ENCODE assay signal across 8 cellular contexts in the genomic region with DNA sequence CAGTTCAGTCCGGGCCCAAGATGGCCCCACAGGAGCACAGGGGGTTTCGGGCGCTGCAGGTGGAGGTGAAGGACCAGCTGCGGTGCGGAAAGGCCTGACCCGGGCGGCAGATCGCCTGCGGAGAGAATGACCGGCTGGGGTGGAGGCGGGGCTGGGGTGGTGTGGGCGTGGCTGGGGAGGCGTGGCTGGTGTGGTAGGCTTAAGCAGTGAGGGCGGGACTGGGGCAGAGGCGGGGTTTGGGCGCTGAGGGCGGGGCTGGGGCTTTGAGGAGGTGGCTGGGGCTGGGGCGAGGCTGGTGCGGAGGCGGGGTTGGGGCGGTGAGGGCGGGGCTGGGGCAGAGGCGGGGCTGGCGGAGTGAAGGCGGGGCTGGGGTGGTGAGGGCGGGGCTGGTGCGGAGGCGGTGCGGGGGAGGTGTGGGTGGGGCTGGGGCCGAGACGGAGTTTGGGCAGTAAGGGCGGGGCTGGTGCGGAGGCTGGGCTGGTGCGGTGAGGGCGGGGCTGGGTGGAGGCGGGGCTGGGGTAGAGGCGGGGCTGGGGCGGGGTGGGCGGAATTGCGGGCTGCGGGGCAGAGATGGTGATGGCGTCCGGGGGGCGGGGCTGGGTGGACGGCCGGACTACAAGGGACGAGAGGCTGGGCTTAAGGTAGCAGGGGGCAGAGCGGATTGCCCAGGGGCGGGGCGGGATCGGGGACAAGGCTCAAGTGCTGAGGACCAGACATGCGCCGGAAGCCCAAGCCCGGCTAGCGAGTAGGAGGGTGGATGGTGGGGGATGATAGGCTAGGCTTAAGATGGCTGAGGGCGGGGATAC. TPM values are rescaled to one million over a fixed set of nuclear protein-coding genes. Genes with fewer than 3 reads are reported as not detected.
DNase-seq lines count a peak whose midpoint lies in the region; ATAC-seq, FAIRE-seq and TF ChIP-seq lines count a peak whose summit lies in the region.

No MANE protein-coding gene starts in this region.

- peak; percentile 46 for FAIRE-seq in keratinocyte (lab: Jason Lieb, UNC)

- no peak for TF ChIP-seq CTCF in A673 (conservative IDR thresholded peaks at IDR 0.05; ENCODE audit: low read depth, low read length)
- TF ChIP-seq CTCF in keratinocyte (optimal IDR thresholded peaks at IDR 0.05 in 1 of 3, IDR thresholded peaks at IDR 0.05 in 1 of 3, conservative IDR thresholded peaks at IDR 0.05 in 1 of 3; ENCODE audit: extremely low read depth in 1 of 3, insufficient read depth in 2 of 3, low read length in 3 of 3): no peak

- H3K4me1 Mint-ChIP-seq in central memory CD8-positive, alpha-beta T cell: peaks cover 12% of the 10 kb centered on the region

- no peaks in the 10 kb centered on the region for H3K79me2 ChIP-seq in keratinocyte (ENCODE audit: control insufficient read depth, insufficient read depth, low read length)

- no peaks in the 10 kb centered on the region for H3K9me1 ChIP-seq in keratinocyte (ENCODE audit: control insufficient read depth, extremely low read depth, insufficient read depth, low read length)

- intact Hi-C loops in A673 (cut with micrococcal nuclease; ENCODE audit: unreplicated experiment): no loop called here

- H3K27ac Mint-ChIP-seq in central memory CD8-positive, alpha-beta T cell (ENCODE audit: low read depth): peak overlapping the region; percentile 70

- peak overlapping the region; percentile 73 for H3K4me3 Mint-ChIP-seq in central memory CD8-positive, alpha-beta T cell

- H3K36me3 ChIP-seq in A673 (ENCODE audit: insufficient read depth, low read length, poor library complexity, severe bottlenecking) (no peaks in the 10 kb centered on the region), keratinocyte (ENCODE audit: control insufficient read depth in 2 of 2, extremely low read depth in 1 of 2, insufficient read depth in 2 of 2, low read length in 2 of 2) (no peaks in the 10 kb centered on the region)

- no peaks in the 10 kb centered on the region for H3K4me1 ChIP-seq in A673 (ENCODE audit: insufficient read depth, low read length, poor library complexity, severe bottlenecking)
- peaks cover 4% of the 10 kb centered on the region for H3K4me1 ChIP-seq in keratinocyte (ENCODE audit: control insufficient read depth, extremely low read depth, insufficient read depth, low read length)

- dilution Hi-C loops in keratinocyte (cut with MboI; ENCODE audit: extremely low pct_ligation_motif_present, low sequenced_read_pairs): no loop called here

- no TSS peak for BruUV-seq in A673 (replicated peaks; lab: Mats Ljungman, UMichigan)

- peak overlapping the region; percentile 42 for H3K4me3 ChIP-seq in A673 (ENCODE audit: low read depth, low read length, poor library complexity, severe bottlenecking)
- H3K4me3 ChIP-seq in keratinocyte (ENCODE audit: control insufficient read depth in 2 of 3, extremely low read depth in 1 of 3, insufficient read depth in 2 of 3, low read depth in 1 of 3, low read length in 3 of 3): peak overlapping the region; percentile 34 to 67 (median 62)

- peak overlapping the region; percentile 93 for H3K4me2 ChIP-seq in keratinocyte (ENCODE audit: control insufficient read depth, extremely low read depth, insufficient read depth, low read depth, low read length)

- ATAC-seq in GM18867 (IDR thresholded peaks at IDR 0.05; ENCODE audit: unreplicated experiment): peak; percentile 86
- ATAC-seq in HG03097 (IDR thresholded peaks at IDR 0.05; ENCODE audit: low FRiP score, unreplicated experiment): peak; percentile 60
- ATAC-seq in central memory CD8-positive, alpha-beta T cell (replicated peaks; ENCODE audit: extremely low read depth, poor library complexity, severe bottlenecking): peak; percentile 87

- H3K27ac ChIP-seq in A673 (ENCODE audit: low read depth, low read length, poor library complexity, severe bottlenecking) (no peak overlapping the region), keratinocyte (ENCODE audit: control insufficient read depth, insufficient read depth, low read length) (no peak overlapping the region)

- no peaks in the 10 kb centered on the region for H4K20me1 ChIP-seq in keratinocyte (ENCODE audit: control insufficient read depth, extremely low read depth, insufficient read depth, low read length)

- H3K27me3 Mint-ChIP-seq in central memory CD8-positive, alpha-beta T cell: no peaks in the 10 kb centered on the region

- H3K9me3 Mint-ChIP-seq in central memory CD8-positive, alpha-beta T cell: no peaks in the 10 kb centered on the region

- POLR2A ChIA-PET in A673 (lab: Charles Lee; ENCODE audit: low non-redundant PET): no interaction called here

- CTCF ChIA-PET in A673 (lab: Charles Lee): no interaction called here

- peak overlapping the region; percentile 87 for H2AFZ ChIP-seq in keratinocyte (ENCODE audit: control insufficient read depth, low read length)

- DNase-seq in A673 (ENCODE audit: low spot score) (peak; percentile 85), NCI-H2227 treated with DMSO at 0.1 percent for 48 hours (lab: John Stamatoyannopoulos, UW) (peak; percentile 96), keratinocyte (ENCODE audit: low read depth, low spot score) (peak; percentile 79)
- DNase-seq in activated CD4-positive, CD25-positive, alpha-beta regulatory T cell treated with anti-CD3 and anti-CD28 coated beads, Interleukin-2, amount 50 U/mL, for 16 hours (ENCODE audit: low read depth, low spot score): peak; percentile 82
- DNase-seq in central memory CD8-positive, alpha-beta T cell (ENCODE audit: low spot score in 2 of 2): peak; percentile 79 to 92
- peak; percentile 86 for DNase-seq in stimulated activated CD4-positive, alpha-beta T cell treated with anti-CD3 and anti-CD28 coated beads, Interleukin-12 subunit alpha, Interleukin-12 subunit beta, amount 100 ng/mL, for 4 hours

- H3K9me3 ChIP-seq in A673 (ENCODE audit: low read depth, low read length, poor library complexity, severe bottlenecking) (no peaks in the 10 kb centered on the region), keratinocyte (ENCODE audit: control insufficient read depth, low read depth, low read length) (no peaks in the 10 kb centered on the region)

- H3K36me3 Mint-ChIP-seq in central memory CD8-positive, alpha-beta T cell (ENCODE audit: insufficient read depth): peaks cover 2% of the 10 kb centered on the region

- H3K9ac ChIP-seq in keratinocyte (ENCODE audit: control insufficient read depth, extremely low read depth, insufficient read depth, low read length): peak overlapping the region; percentile 56

- H3K27me3 ChIP-seq in A673 (replicated peaks; ENCODE audit: insufficient read depth, low read depth, low read length, poor library complexity): no peaks in the 10 kb centered on the region
- H3K27me3 ChIP-seq in keratinocyte (ENCODE audit: control insufficient read depth, extremely low read depth, insufficient read depth, low read length): peaks cover 5% of the 10 kb centered on the region

RNA-seq across cellular contexts. Expression of gene GSDMA, which starts 9.9 kb away (rescaled TPM):
- total RNA-seq in A673 (2021): not detected in 2 replicates
- polyA plus RNA-seq in keratinocyte: 5.0 to 9.8 TPM (median 8.5 TPM) in 3 replicates
- polyA plus RNA-seq in keratinocyte (2011; ENCODE audit: low read depth): 82.1 TPM
- polyA plus RNA-seq in keratinocyte (2011; cell fraction: cytosol; rRNA removed): 4.2 and 4.8 TPM in 2 replicates
- 6.4 and 7.4 TPM in 2 replicates for polyA plus RNA-seq in keratinocyte (2011; cell fraction: nucleus; rRNA removed)
- polyA plus RNA-seq in keratinocyte (2012; ENCODE audit: low replicate concordance): 6.5 and 78.8 TPM in 2 replicates
- 10.6 to 15.5 TPM (median 12.3 TPM) in 3 replicates for polyA minus RNA-seq in keratinocyte
- polyA minus RNA-seq in keratinocyte (2011; cell fraction: cytosol; rRNA and poly(A)+ RNA removed): 2.9 TPM
- 4.3 and 6.3 TPM in 2 replicates for polyA minus RNA-seq in keratinocyte (2011; cell fraction: nucleus; rRNA and poly(A)+ RNA removed)

RNA-seq across cellular contexts. Expression of gene LRRC3C, which starts 25.3 kb away (rescaled TPM):
- total RNA-seq in A673 (2021): not detected in 2 replicates
- not detected in 3 replicates for polyA plus RNA-seq in keratinocyte
- not detected for polyA plus RNA-seq in keratinocyte (2011; ENCODE audit: low read depth)
- not detected in 2 replicates for polyA plus RNA-seq in keratinocyte (2011; cell fraction: cytosol; rRNA removed)
- polyA plus RNA-seq in keratinocyte (2011; cell fraction: nucleus; rRNA removed): not detected in 2 replicates
- polyA plus RNA-seq in keratinocyte (2012; ENCODE audit: low replicate concordance): not detected in 2 replicates
- polyA minus RNA-seq in keratinocyte: not detected in 3 replicates
- polyA minus RNA-seq in keratinocyte (2011; cell fraction: cytosol; rRNA and poly(A)+ RNA removed): not detected
- polyA minus RNA-seq in keratinocyte (2011; cell fraction: nucleus; rRNA and poly(A)+ RNA removed): not detected in 2 replicates

RNA-seq across cellular contexts. Expression of gene ORMDL3, which starts 25.5 kb away (rescaled TPM):
- total RNA-seq in A673 (2021): 18.0 and 20.8 TPM in 2 replicates
- 22.0 to 91.4 TPM (median 36.3 TPM) in 3 replicates for polyA plus RNA-seq in keratinocyte
- 12.5 TPM for polyA plus RNA-seq in keratinocyte (2011; ENCODE audit: low read depth)
- 46.4 and 47.5 TPM in 2 replicates for polyA plus RNA-seq in keratinocyte (2011; cell fraction: cytosol; rRNA removed)
- 88.7 and 121 TPM in 2 replicates for polyA plus RNA-seq in keratinocyte (2011; cell fraction: nucleus; rRNA removed)
- polyA plus RNA-seq in keratinocyte (2012; ENCODE audit: low replicate concordance): 28.0 and 49.1 TPM in 2 replicates
- 71.6 to 156 TPM (median 154 TPM) in 3 replicates for polyA minus RNA-seq in keratinocyte
- polyA minus RNA-seq in keratinocyte (2011; cell fraction: cytosol; rRNA and poly(A)+ RNA removed): 37.6 TPM
- 27.5 and 51.5 TPM in 2 replicates for polyA minus RNA-seq in keratinocyte (2011; cell fraction: nucleus; rRNA and poly(A)+ RNA removed)

RNA-seq across cellular contexts. Expression of gene PSMD3, which starts 27.7 kb away (rescaled TPM):
- total RNA-seq in A673 (2021): 161 and 168 TPM in 2 replicates
- polyA plus RNA-seq in keratinocyte: 97.1 to 169 TPM (median 108 TPM) in 3 replicates
- polyA plus RNA-seq in keratinocyte (2011; ENCODE audit: low read depth): 105 TPM
- polyA plus RNA-seq in keratinocyte (2011; cell fraction: cytosol; rRNA removed): 108 and 128 TPM in 2 replicates
- polyA plus RNA-seq in keratinocyte (2011; cell fraction: nucleus; rRNA removed): 162 and 174 TPM in 2 replicates
- 129 and 159 TPM in 2 replicates for polyA plus RNA-seq in keratinocyte (2012; ENCODE audit: low replicate concordance)
- 114 to 244 TPM (median 137 TPM) in 3 replicates for polyA minus RNA-seq in keratinocyte
- 90.9 TPM for polyA minus RNA-seq in keratinocyte (2011; cell fraction: cytosol; rRNA and poly(A)+ RNA removed)
- polyA minus RNA-seq in keratinocyte (2011; cell fraction: nucleus; rRNA and poly(A)+ RNA removed): 61.0 and 68.6 TPM in 2 replicates

RNA-seq across cellular contexts. Expression of gene GSDMB, which starts 34.4 kb away (rescaled TPM):
- total RNA-seq in A673 (2021): 5.0 and 5.3 TPM in 2 replicates
- 2.3 to 10.5 TPM (median 7.1 TPM) in 3 replicates for polyA plus RNA-seq in keratinocyte
- polyA plus RNA-seq in keratinocyte (2011; ENCODE audit: low read depth): 39.5 TPM
- polyA plus RNA-seq in keratinocyte (2011; cell fraction: cytosol; rRNA removed): 0.64 and 1.1 TPM in 2 replicates
- 48.0 and 59.3 TPM in 2 replicates for polyA plus RNA-seq in keratinocyte (2011; cell fraction: nucleus; rRNA removed)
- 2.0 and 17.2 TPM in 2 replicates for polyA plus RNA-seq in keratinocyte (2012; ENCODE audit: low replicate concordance)
- polyA minus RNA-seq in keratinocyte: 0.30 to 8.0 TPM (median 6.1 TPM) in 3 replicates
- not detected for polyA minus RNA-seq in keratinocyte (2011; cell fraction: cytosol; rRNA and poly(A)+ RNA removed)
- 7.0 and 14.3 TPM in 2 replicates for polyA minus RNA-seq in keratinocyte (2011; cell fraction: nucleus; rRNA and poly(A)+ RNA removed)
